8 cellular contexts compared by ENCODE assay signal in the genomic region with DNA sequence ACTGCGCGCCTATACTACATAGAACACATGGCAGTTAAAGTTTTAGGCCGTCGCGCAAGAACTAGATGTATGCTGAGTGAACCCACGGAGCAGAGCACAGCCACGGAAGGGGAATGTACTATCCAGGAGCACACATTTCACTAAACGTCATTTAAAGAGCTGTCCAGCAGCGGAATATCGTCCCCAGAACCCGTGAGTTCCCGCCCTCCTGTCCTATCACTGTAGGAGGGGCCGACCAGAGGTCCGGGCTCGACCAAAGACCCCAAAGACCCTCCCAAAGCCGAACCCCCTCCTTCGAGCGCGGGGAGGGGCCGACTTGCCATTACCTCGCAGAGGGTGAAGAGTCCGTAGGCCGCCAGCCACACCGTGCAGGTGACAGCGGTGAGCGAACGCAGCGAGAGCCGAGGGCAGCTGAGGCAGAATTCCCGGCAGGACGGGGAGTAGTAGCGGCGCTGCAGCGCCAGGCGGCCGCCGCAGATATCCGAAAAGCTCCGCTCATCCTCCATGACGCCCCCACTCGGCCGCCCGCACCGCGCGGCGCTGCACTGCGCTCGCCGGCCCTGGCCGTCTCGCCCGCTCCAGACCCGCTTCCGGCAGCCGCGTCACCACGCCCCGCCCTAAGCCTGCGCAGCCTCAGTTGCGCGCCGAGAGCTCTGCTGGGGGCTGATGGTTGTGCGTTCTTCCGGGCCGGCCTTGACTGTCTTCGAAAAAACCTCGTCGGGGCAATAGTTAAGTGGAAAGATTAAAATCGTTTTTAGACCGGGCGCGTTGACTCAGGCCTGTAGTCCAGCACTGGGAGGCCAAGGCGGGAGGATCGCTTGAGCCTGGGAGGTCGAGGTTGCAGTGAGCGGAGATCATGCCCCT.
DNase-seq lines count a peak whose midpoint lies in the region; ATAC-seq lines count a peak whose summit lies in the region.

A gene with protein sequence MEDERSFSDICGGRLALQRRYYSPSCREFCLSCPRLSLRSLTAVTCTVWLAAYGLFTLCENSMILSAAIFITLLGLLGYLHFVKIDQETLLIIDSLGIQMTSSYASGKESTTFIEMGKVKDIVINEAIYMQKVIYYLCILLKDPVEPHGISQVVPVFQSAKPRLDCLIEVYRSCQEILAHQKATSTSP (minus strand): TSS at position 571 of the 864 bp plus-strand sequence. CDS start 65 bp downstream, at position 506.

- DNase-seq in AG08395 (ENCODE audit: low spot score) = peak; percentile 96
- DNase-seq in NCI-H345 (lab: John Stamatoyannopoulos, UW) = peak; percentile 91
- peak; percentile 89 for DNase-seq in activated CD4-positive, CD25-positive, alpha-beta regulatory T cell treated with anti-CD3 and anti-CD28 coated beads, Interleukin-2, amount 50 U/mL, for 16 hours (ENCODE audit: low read depth, low spot score)
- peak; percentile 91 for DNase-seq in central memory CD4-positive, alpha-beta T cell
- DNase-seq in iris pigment epithelial cell (ENCODE audit: low read depth) = peak; percentile 85
- peak; percentile 85 to 95 (median 91) for DNase-seq in stimulated activated CD4-positive, alpha-beta T cell treated with anti-CD3 and anti-CD28 coated beads, Interleukin-12 subunit alpha, Interleukin-12 subunit beta, amount 100 ng/mL, for 48 hours (ENCODE audit: low read depth in 2 of 3, low spot score in 1 of 3)

- ATAC-seq in GM18868 (IDR thresholded peaks at IDR 0.05; ENCODE audit: unreplicated experiment) = peak; percentile 91
- peak; percentile 78 for ATAC-seq in HG03103 (IDR thresholded peaks at IDR 0.05; ENCODE audit: low read depth, unreplicated experiment)

Comparison
In these comparisons a context has a peak if more than half of its experiments do, and no peak if none do; other contexts are left out.
1. Peak in every context shown above with its lines: DNase-seq and ATAC-seq.